17 cellular contexts compared by ENCODE assay signal in genomic region chr19:5632241-5632612, GRCh38. TPM values are rescaled to one million over a fixed set of nuclear protein-coding genes. Genes with fewer than 3 reads are reported as not detected.
A peak's percentile ranks its signal among the peaks of the same experiment; 100 is the strongest.
DNase-seq lines count a peak whose midpoint lies in the region; ATAC-seq and TF ChIP-seq lines count a peak whose summit lies in the region.
"Had no signal": no experiment of that assay in that cellular context is flagged by ENCODE, and none has a peak within 500 bp of the region (broad histone marks: within the 10 kb centered on the region; RNA-seq: fewer than 3 reads in every experiment).

No MANE protein-coding gene starts in this region.

- no peak overlapping the region for H3K23ac ChIP-seq in IMR-90 (ENCODE audit: low read depth, low read length)

- H4K91ac ChIP-seq in IMR-90 (ENCODE audit: insufficient read depth, low read depth, low read length) = no peak overlapping the region

- H3K4ac ChIP-seq in IMR-90 (ENCODE audit: low read depth, low read length) = no peak overlapping the region

- H3K9me1 ChIP-seq in IMR-90 (ENCODE audit: insufficient read depth, low read length) = peaks cover 11% of the 10 kb centered on the region

- no peak overlapping the region for H2BK20ac ChIP-seq in IMR-90 (ENCODE audit: low read depth, low read length)

- CTCF ChIA-PET in CD4-positive, alpha-beta T cell (lab: Charles Lee) = no interaction called here
- CTCF ChIA-PET in IMR-90 (lab: Yijun Ruan, JAX) = no interaction called here
- CTCF ChIA-PET in CD8-positive, alpha-beta T cell (lab: Charles Lee) = interaction anchor here (1.5 kb wide), 1 partner anchor 28 kb away, joined by 3 read pairs; no protein-coding TSS in a partner anchor

- H3K36me3 ChIP-seq in IMR-90 (ENCODE audit: control insufficient read depth, insufficient read depth, low read length) (peaks cover 21% of the 10 kb centered on the region), psoas muscle (ENCODE audit: insufficient read depth in 1 of 2, low read depth in 1 of 2) (peaks cover 0 to 26% of the 10 kb centered on the region in 2 donors), prostate gland (no peaks in the 10 kb centered on the region)
- peaks cover 27% of the 10 kb centered on the region for H3K36me3 ChIP-seq in CD8-positive, alpha-beta T cell (ENCODE audit: insufficient read depth, low read length)

- POLR2A ChIA-PET in CD4-positive, alpha-beta T cell (lab: Charles Lee) = no interaction called here
- POLR2A ChIA-PET in IMR-90 (lab: Charles Lee; ENCODE audit: unreplicated experiment) = no interaction called here
- POLR2A ChIA-PET in CD8-positive, alpha-beta T cell (lab: Charles Lee) = no interaction called here

- peaks cover 92% of the 10 kb centered on the region for H4K20me1 ChIP-seq in IMR-90 (ENCODE audit: insufficient read depth, low read length)

- no peaks in the 10 kb centered on the region for H3K9me3 ChIP-seq in CD4-positive, alpha-beta T cell (ENCODE audit: control insufficient read depth, low read length)
- H3K9me3 ChIP-seq in IMR-90 (ENCODE audit: control insufficient read depth, insufficient read depth, low read length) (no peaks in the 10 kb centered on the region), psoas muscle (no peaks in the 10 kb centered on the region), prostate gland (no peaks in the 10 kb centered on the region)
- H3K9me3 ChIP-seq in CD8-positive, alpha-beta T cell (ENCODE audit: low read length) = no peaks in the 10 kb centered on the region
- H3K9me3 ChIP-seq: mucosa of descending colon had no signal

- H3K27ac Mint-ChIP-seq in CD4-positive, alpha-beta T cell = peak overlapping the region; percentile 1
- no peak overlapping the region for H3K27ac Mint-ChIP-seq in CD8-positive, alpha-beta T cell
- H3K27ac Mint-ChIP-seq: stimulated activated naive B cell treated with anti-CD40 and anti-IgM and Interleukin-4, amounts not matched to agents 10 μg/mL and 1 μg/mL and 100 μg/mL, for 72 hours had no signal

- TF ChIP-seq RAD21 in IMR-90 (IDR thresholded peaks at IDR 0.05; ENCODE audit: low read length) = no peak

- no peak overlapping the region for H2AK5ac ChIP-seq in IMR-90 (ENCODE audit: low read depth, low read length)

- BruUV-seq in IMR-90 (replicated peaks; lab: Mats Ljungman, UMichigan) = no TSS peak

- no peak for TF ChIP-seq CTCF in CD4-positive, alpha-beta T cell (IDR thresholded peaks at IDR 0.05)
- TF ChIP-seq CTCF in IMR-90 (conservative IDR thresholded peaks at IDR 0.05; ENCODE audit: low read depth, low read length) (no peak), fibroblast of villous mesenchyme (IDR thresholded peaks at IDR 0.05; ENCODE audit: insufficient read depth, low read depth, low read length) (no peak), psoas muscle (IDR thresholded peaks at IDR 0.05) (no peak), prostate gland (IDR thresholded peaks at IDR 0.05) (no peak)
- no peak for TF ChIP-seq CTCF in CD8-positive, alpha-beta T cell (IDR thresholded peaks at IDR 0.05)

- H3K27me3 Mint-ChIP-seq in CD4-positive, alpha-beta T cell = no peaks in the 10 kb centered on the region
- no peaks in the 10 kb centered on the region for H3K27me3 Mint-ChIP-seq in CD8-positive, alpha-beta T cell (ENCODE audit: low read depth)
- H3K27me3 Mint-ChIP-seq: stimulated activated naive B cell treated with anti-CD40 and anti-IgM and Interleukin-4, amounts not matched to agents 10 μg/mL and 1 μg/mL and 100 μg/mL, for 72 hours had no signal

- peaks cover 6 to 71% of the 10 kb centered on the region in 2 experiments; a peak in 3 of 4 replicates for H3K79me1 ChIP-seq in IMR-90 (ENCODE audit: low read depth in 1 of 2, low read length in 2 of 2)

- no peaks in the 10 kb centered on the region for H3K9me3 Mint-ChIP-seq in CD4-positive, alpha-beta T cell
- H3K9me3 Mint-ChIP-seq in CD8-positive, alpha-beta T cell = no peaks in the 10 kb centered on the region
- H3K9me3 Mint-ChIP-seq: stimulated activated naive B cell treated with anti-CD40 and anti-IgM and Interleukin-4, amounts not matched to agents 10 μg/mL and 1 μg/mL and 100 μg/mL, for 72 hours had no signal

- no peak for TF ChIP-seq POLR2A in IMR-90 (IDR thresholded peaks at IDR 0.05; ENCODE audit: low read depth, low read length)
- no peak for TF ChIP-seq POLR2A in prostate gland (IDR thresholded peaks at IDR 0.05)

- H2BK15ac ChIP-seq in IMR-90 (ENCODE audit: low read depth, low read length) = no peak overlapping the region

- H2AK9ac ChIP-seq in IMR-90 (replicated peaks; ENCODE audit: low read depth, low read length, poor library complexity) = no peak overlapping the region

- no peak overlapping the region for H3K27ac ChIP-seq in CD4-positive, alpha-beta T cell (ENCODE audit: low read depth, low read length)
- H3K27ac ChIP-seq in IMR-90 (ENCODE audit: insufficient read depth, low read length) (no peak overlapping the region), psoas muscle (peak overlapping the region; percentile 32), prostate gland (peak overlapping the region in 1 of 2 donors; percentile 49)
- H3K27ac ChIP-seq in CD8-positive, alpha-beta T cell (ENCODE audit: low read depth, low read length) = no peak overlapping the region
- H3K27ac ChIP-seq: foreskin keratinocyte had no signal

- no peak overlapping the region for H3K56ac ChIP-seq in IMR-90 (ENCODE audit: extremely low read depth, insufficient read depth, low read length)

- H3K4me2 ChIP-seq in IMR-90 (ENCODE audit: low read depth, low read length) = no peak overlapping the region

- peak overlapping the region; percentile 20 for H2BK5ac ChIP-seq in IMR-90 (ENCODE audit: low read depth, low read length, poor library complexity, severe bottlenecking)

- no peak overlapping the region for H3K4me3 ChIP-seq in IMR-90 (ENCODE audit: insufficient read depth, low read depth, low read length)
- H3K4me3 ChIP-seq in fibroblast of villous mesenchyme (ENCODE audit: low read depth, low read length) = no peak overlapping the region
- H3K4me3 ChIP-seq in psoas muscle = peak overlapping the region; percentile 8
- no peak overlapping the region for H3K4me3 ChIP-seq in CD8-positive, alpha-beta T cell (ENCODE audit: low read depth, low read length)
- H3K4me3 ChIP-seq in prostate gland = no peak overlapping the region
- H3K4me3 ChIP-seq: mucosa of descending colon had no signal

- no peak overlapping the region for H3K14ac ChIP-seq in IMR-90 (replicated peaks; ENCODE audit: low read depth, low read length)

- no peak overlapping the region for H3K9ac ChIP-seq in IMR-90 (ENCODE audit: low read depth, low read length)

- H3K36me3 Mint-ChIP-seq in CD4-positive, alpha-beta T cell (ENCODE audit: low read depth) = peaks cover 79% of the 10 kb centered on the region
- peaks cover 71% of the 10 kb centered on the region for H3K36me3 Mint-ChIP-seq in CD8-positive, alpha-beta T cell

- H3K4me1 ChIP-seq in IMR-90 (ENCODE audit: control insufficient read depth, insufficient read depth, low read length) = peaks cover 13% of the 10 kb centered on the region
- H3K4me1 ChIP-seq in psoas muscle = peaks cover 74% of the 10 kb centered on the region
- H3K4me1 ChIP-seq in CD8-positive, alpha-beta T cell (ENCODE audit: insufficient read depth, low read length) = peaks cover 47% of the 10 kb centered on the region
- peaks cover 16% of the 10 kb centered on the region for H3K4me1 ChIP-seq in prostate gland (replicated peaks)
- H3K4me1 ChIP-seq: foreskin keratinocyte had no signal

- no peak for DNase-seq in CD4-positive, alpha-beta T cell
- DNase-seq in IMR-90 (no peak), fibroblast of villous mesenchyme (ENCODE audit: low read depth) (peak; percentile 26), psoas muscle (no peak), COR-L47 (lab: John Stamatoyannopoulos, UW) (no peak), prostate gland (ENCODE audit: low spot score) (no peak), Ammon's horn (ENCODE audit: low spot score) (no peak)
- DNase-seq in CD8-positive, alpha-beta T cell = no peak
- DNase-seq: Calu3; foreskin keratinocyte; hypothalamus; kidney; mucosa of descending colon; NCI-H2227 treated with DMSO at 0.1 percent for 48 hours; NK-92 treated with Interleukin-12 subunit alpha and Interleukin-12 subunit beta, amount 100 ng/mL, for 24 hours; RPMI8226; stimulated activated naive B cell treated with anti-CD40 and anti-IgM and Interleukin-4, amounts not matched to agents 10 μg/mL and 1 μg/mL and 100 μg/mL, for 72 hours had no signal

- H3K27me3 ChIP-seq in CD4-positive, alpha-beta T cell (ENCODE audit: control insufficient read depth, insufficient read depth, low read length) = no peaks in the 10 kb centered on the region
- no peaks in the 10 kb centered on the region for H3K27me3 ChIP-seq in IMR-90 (ENCODE audit: control insufficient read depth, insufficient read depth, low read length)
- no peaks in the 10 kb centered on the region for H3K27me3 ChIP-seq in psoas muscle (ENCODE audit: insufficient read depth in 3 of 3, low read length in 2 of 3)
- no peaks in the 10 kb centered on the region for H3K27me3 ChIP-seq in CD8-positive, alpha-beta T cell (ENCODE audit: insufficient read depth, low read length)
- no peaks in the 10 kb centered on the region for H3K27me3 ChIP-seq in prostate gland (replicated peaks; ENCODE audit: insufficient read depth)
- H3K27me3 ChIP-seq: foreskin keratinocyte had no signal

- dilution Hi-C loops in IMR-90 (cut with HindIII; ENCODE audit: low sequenced_read_pairs, unreplicated experiment) = no loop called here

- no peak overlapping the region for H3K18ac ChIP-seq in IMR-90 (ENCODE audit: low read depth, low read length)

- no peak overlapping the region for H4K8ac ChIP-seq in IMR-90 (ENCODE audit: low read depth in 2 of 2, low read length in 2 of 2)

- H3K4me3 Mint-ChIP-seq in CD4-positive, alpha-beta T cell = no peak overlapping the region
- no peak overlapping the region for H3K4me3 Mint-ChIP-seq in CD8-positive, alpha-beta T cell
- H3K4me3 Mint-ChIP-seq: stimulated activated naive B cell treated with anti-CD40 and anti-IgM and Interleukin-4, amounts not matched to agents 10 μg/mL and 1 μg/mL and 100 μg/mL, for 72 hours had no signal

- WGBS in IMR-90 (ENCODE audit: extremely low coverage in 2 of 2, insufficient read length in 1 of 2), 2 experiments = no CpG with 5 or more reads among the region's 4 CpGs
- WGBS in psoas muscle, 3 donors = 61 to 74% (median 65%) methylated on average over 4 of the region's 4 CpGs
- WGBS in prostate gland = 51% methylated on average over 4 of the region's 4 CpGs

- no peak overlapping the region for H2BK120ac ChIP-seq in IMR-90 (ENCODE audit: low read depth, low read length)

- H2AFZ ChIP-seq in IMR-90 (replicated peaks; ENCODE audit: low read length, poor library complexity) = no peak overlapping the region

- ATAC-seq in CD4-positive, alpha-beta T cell (ENCODE audit: poor library complexity) = no peak
- no peak for ATAC-seq in IMR-90 (ENCODE audit: low read depth)
- ATAC-seq in psoas muscle = peak in 1 of 4 donors; percentile 12
- no peak for ATAC-seq in CD8-positive, alpha-beta T cell
- ATAC-seq: foreskin keratinocyte; stimulated activated naive B cell treated with anti-CD40 and anti-IgM and Interleukin-4, amounts not matched to agents 10 μg/mL and 1 μg/mL and 100 μg/mL, for 72 hours had no signal

- H3K4me1 Mint-ChIP-seq in CD4-positive, alpha-beta T cell (ENCODE audit: low read depth) = peaks cover 81% of the 10 kb centered on the region
- peaks cover 76% of the 10 kb centered on the region for H3K4me1 Mint-ChIP-seq in CD8-positive, alpha-beta T cell (ENCODE audit: low read depth)

- no peak overlapping the region for H4K5ac ChIP-seq in IMR-90 (ENCODE audit: low read depth, low read length)

- in situ Hi-C loops in IMR-90 (cut with MboI; ENCODE audit: low sequenced_read_pairs) = no loop called here

- intact Hi-C loops in CD4-positive, alpha-beta T cell (cut with DNase I, micrococcal nuclease) = no loop called here
- intact Hi-C loops in IMR-90 (cut with micrococcal nuclease) (no loop called here), psoas muscle (cut with DNase I) (no loop called here), prostate gland (cut with DNase I) (no loop called here)
- intact Hi-C loops in CD8-positive, alpha-beta T cell (cut with DNase I, micrococcal nuclease) = no loop called here

RNA-seq across cellular contexts. Expression of gene SAFB, which starts 9.3 kb away (rescaled TPM):
- total RNA-seq in CD4-positive, alpha-beta T cell = 100 to 1,000 TPM; 195 to 200 TPM
- 18.5 and 26.1 TPM in 2 replicates for total RNA-seq in IMR-90 (2012; rRNA removed)
- 36.6 and 41.2 TPM in 2 replicates for polyA plus RNA-seq in IMR-90 (2012; rRNA removed)
- 51.4 and 92.6 TPM in 2 replicates for polyA plus RNA-seq in IMR-90 (2012; cell fraction: cytosol; rRNA removed)
- 92.9 and 147 TPM in 2 replicates for polyA plus RNA-seq in IMR-90 (2012; cell fraction: nucleus; rRNA removed; ENCODE audit: low replicate concordance)
- total RNA-seq in fibroblast of villous mesenchyme = 37.4 and 40.6 TPM in 2 replicates
- 10 to 100 TPM; 51.3 to 88.9 (median 65.1) TPM for total RNA-seq in psoas muscle
- polyA plus RNA-seq in psoas muscle = 10 to 100 TPM; 53.7 to 83.1 (median 61.0) TPM
- 100 to 1,000 TPM; 190 to 191 TPM for total RNA-seq in CD8-positive, alpha-beta T cell
- total RNA-seq in prostate gland = 100 to 1,000 TPM in 1 of 2 donors, 10 to 100 TPM in 1; 63.6 to 182 TPM

RNA-seq across cellular contexts. Expression of gene SAFB2, which starts 9.7 kb away (rescaled TPM):
- total RNA-seq in CD4-positive, alpha-beta T cell = 100 to 1,000 TPM; 238 to 246 TPM
- total RNA-seq in IMR-90 (2012; rRNA removed) (11.8 and 17.8 TPM in 2 replicates), fibroblast of villous mesenchyme (30.6 and 39.7 TPM in 2 replicates), psoas muscle (10 to 100 TPM; 30.4 to 52.9 (median 45.6) TPM), prostate gland (100 to 1,000 TPM in 1 of 2 donors, 10 to 100 TPM in 1; 37.8 to 118 TPM)
- polyA plus RNA-seq in IMR-90 (2012; rRNA removed) (26.2 and 28.6 TPM in 2 replicates), psoas muscle (10 to 100 TPM; 31.0 to 45.2 (median 31.3) TPM)
- polyA plus RNA-seq in IMR-90 (2012; cell fraction: cytosol; rRNA removed) = 15.9 and 19.7 TPM in 2 replicates
- 82.6 and 84.3 TPM in 2 replicates for polyA plus RNA-seq in IMR-90 (2012; cell fraction: nucleus; rRNA removed; ENCODE audit: low replicate concordance)
- total RNA-seq in CD8-positive, alpha-beta T cell = 100 to 1,000 TPM; 293 to 302 TPM

RNA-seq across cellular contexts. Expression of gene MICOS13, which starts 48.1 kb away (rescaled TPM):
- total RNA-seq in CD4-positive, alpha-beta T cell = 10 to 100 TPM; 21.7 to 23.0 TPM
- 14.5 and 15.8 TPM in 2 replicates for total RNA-seq in IMR-90 (2012; rRNA removed)
- 48.9 and 80.2 TPM in 2 replicates for polyA plus RNA-seq in IMR-90 (2012; rRNA removed)
- polyA plus RNA-seq in IMR-90 (2012; cell fraction: cytosol; rRNA removed) = 91.5 and 98.4 TPM in 2 replicates
- polyA plus RNA-seq in IMR-90 (2012; cell fraction: nucleus; rRNA removed; ENCODE audit: low replicate concordance) = 22.5 and 47.5 TPM in 2 replicates
- 21.2 and 31.9 TPM in 2 replicates for total RNA-seq in fibroblast of villous mesenchyme
- total RNA-seq in psoas muscle = 100 to 1,000 TPM; 103 to 133 (median 119) TPM
- 100 to 1,000 TPM; 138 to 245 (median 234) TPM for polyA plus RNA-seq in psoas muscle
- 10 to 100 TPM; 19.6 to 24.8 TPM for total RNA-seq in CD8-positive, alpha-beta T cell
- 10 to 100 TPM; 42.8 to 54.2 TPM for total RNA-seq in prostate gland

RNA-seq across cellular contexts. Expression of gene HSD11B1L, which starts 48.6 kb away (rescaled TPM):
- total RNA-seq in CD4-positive, alpha-beta T cell = 1 to 10 TPM; 2.4 to 2.9 TPM
- total RNA-seq in IMR-90 (2012; rRNA removed) (1.9 and 2.2 TPM in 2 replicates), fibroblast of villous mesenchyme (6.5 and 9.0 TPM in 2 replicates), psoas muscle (1 to 10 TPM; 4.5 to 6.2 (median 4.6) TPM), prostate gland (10 to 100 TPM; 15.6 to 17.9 TPM)
- polyA plus RNA-seq in IMR-90 (2012; rRNA removed) (7.2 and 8.2 TPM in 2 replicates), psoas muscle (10 to 100 TPM in 2 of 3 donors, 1 to 10 TPM in 1; 4.7 to 15.6 (median 11.7) TPM)
- 9.8 and 14.6 TPM in 2 replicates for polyA plus RNA-seq in IMR-90 (2012; cell fraction: cytosol; rRNA removed)
- 10.8 and 19.3 TPM in 2 replicates for polyA plus RNA-seq in IMR-90 (2012; cell fraction: nucleus; rRNA removed; ENCODE audit: low replicate concordance)
- total RNA-seq in CD8-positive, alpha-beta T cell = 1 to 10 TPM; 3.1 to 4.1 TPM

RNA-seq across cellular contexts. Expression of gene RPL36, which starts 57.9 kb away (rescaled TPM):
- total RNA-seq in CD4-positive, alpha-beta T cell = 1,000 to 10,000 TPM; 1,509 to 1,565 TPM
- total RNA-seq in IMR-90 (2012; rRNA removed) = 232 and 251 TPM in 2 replicates
- polyA plus RNA-seq in IMR-90 (2012; rRNA removed) = 757 and 1,037 TPM in 2 replicates
- 423 and 828 TPM in 2 replicates for polyA plus RNA-seq in IMR-90 (2012; cell fraction: cytosol; rRNA removed)
- polyA plus RNA-seq in IMR-90 (2012; cell fraction: nucleus; rRNA removed; ENCODE audit: low replicate concordance) = 216 and 218 TPM in 2 replicates
- 257 and 261 TPM in 2 replicates for total RNA-seq in fibroblast of villous mesenchyme
- 100 to 1,000 TPM; 440 to 572 (median 473) TPM for total RNA-seq in psoas muscle
- polyA plus RNA-seq in psoas muscle = 100 to 1,000 TPM; 647 to 814 (median 648) TPM
- 1,000 to 10,000 TPM; 1,425 to 1,465 TPM for total RNA-seq in CD8-positive, alpha-beta T cell
- total RNA-seq in prostate gland = 1,000 to 10,000 TPM in 1 of 2 donors, 100 to 1,000 TPM in 1; 628 to 1,303 TPM
